Comparison of ENCODE assay signal across 8 cellular contexts in the genomic region with DNA sequence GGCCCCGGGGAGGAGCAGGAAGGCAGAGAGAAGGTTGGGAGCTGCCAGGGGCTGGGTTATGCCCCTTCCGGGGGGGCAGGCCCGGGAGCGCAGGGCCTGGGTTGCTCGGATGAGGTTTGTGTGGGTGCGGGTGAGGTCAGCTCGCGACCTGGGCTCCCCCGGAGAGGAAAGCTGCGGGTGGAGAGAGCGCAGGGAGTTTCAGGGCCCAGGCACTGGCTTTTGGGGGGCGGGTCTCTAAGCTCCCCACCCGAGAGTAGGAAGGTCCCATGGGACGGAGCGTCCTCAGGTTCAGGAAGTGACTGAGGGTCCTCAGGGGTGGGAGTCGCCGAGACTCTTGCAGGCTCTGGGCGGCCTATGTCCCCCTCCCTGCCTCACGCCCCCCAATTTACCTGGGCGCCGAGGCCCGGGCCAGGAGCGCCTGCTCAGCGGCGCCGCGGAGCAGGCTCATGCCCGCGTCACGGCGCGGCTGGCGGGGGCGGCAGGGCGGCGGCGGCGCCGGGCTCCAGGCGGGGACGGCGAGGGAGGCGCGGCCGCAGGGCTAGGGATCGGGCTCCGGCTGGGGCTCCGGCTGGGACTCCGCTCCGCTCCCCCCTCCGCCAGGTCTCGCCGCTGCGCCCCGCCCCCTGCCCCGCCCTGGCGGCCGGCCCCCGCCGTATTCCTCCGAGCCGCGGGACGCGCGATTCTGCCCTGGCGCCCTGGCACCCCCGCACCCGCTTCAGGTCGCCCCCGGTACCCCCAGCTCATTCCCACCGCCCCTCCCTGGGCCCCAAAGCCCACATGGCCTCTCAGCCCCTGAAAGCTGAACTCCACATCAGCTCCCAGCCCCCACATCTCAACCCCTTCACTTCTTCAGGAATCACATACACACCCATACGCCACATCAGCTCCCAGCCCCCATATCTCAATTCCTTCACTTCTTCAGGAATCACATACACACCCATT. TPM values are rescaled to one million over a fixed set of nuclear protein-coding genes. Genes with fewer than 3 reads are reported as not detected.
DNase-seq lines count a peak whose midpoint lies in the region; ATAC-seq, FAIRE-seq and TF ChIP-seq lines count a peak whose summit lies in the region.

A gene (minus strand): TSS at position 578 of the 942 bp plus-strand sequence. CDS start 6,986 bp downstream, outside the sequence.

- ATAC-seq in GM21381 (IDR thresholded peaks at IDR 0.05; ENCODE audit: unreplicated experiment) (peak; percentile 88), Right ventricle myocardium inferior (peak; percentile 97), pancreas (peak; percentile 93 to 97 (median 94))

- H3K27ac Mint-ChIP-seq in activated naive CD8-positive, alpha-beta T cell treated with anti-CD3 and anti-CD28 coated beads for 36 hours: peak within 1 kb of the TSS; percentile 81

- peak in 1 of 2 donors; percentile 56 for TF ChIP-seq POLR2A in thyroid gland (IDR thresholded peaks at IDR 0.05)

- H3K9me3 Mint-ChIP-seq in activated naive CD8-positive, alpha-beta T cell treated with anti-CD3 and anti-CD28 coated beads for 36 hours: no peaks in the 10 kb centered on the region

- peak within 1 kb of the TSS; percentile 42 to 58 (median 52) for H3K27ac ChIP-seq in pancreas
- H3K27ac ChIP-seq in thyroid gland: peak within 1 kb of the TSS in 2 of 3 donors; percentile 44 to 56

- H3K36me3 ChIP-seq in pancreas (no peaks in the 10 kb centered on the region), thyroid gland (no peaks in the 10 kb centered on the region)

- H3K4me3 Mint-ChIP-seq in activated naive CD8-positive, alpha-beta T cell treated with anti-CD3 and anti-CD28 coated beads for 36 hours: peak within 1 kb of the TSS; percentile 81

- H3K27me3 Mint-ChIP-seq in activated naive CD8-positive, alpha-beta T cell treated with anti-CD3 and anti-CD28 coated beads for 36 hours: no peaks in the 10 kb centered on the region

- H3K9me3 ChIP-seq in pancreas (no peaks in the 10 kb centered on the region), thyroid gland (no peaks in the 10 kb centered on the region)

- peaks cover 13% of the 10 kb centered on the region for H3K4me1 Mint-ChIP-seq in activated naive CD8-positive, alpha-beta T cell treated with anti-CD3 and anti-CD28 coated beads for 36 hours

- TF ChIP-seq CTCF in pancreas (IDR thresholded peaks at IDR 0.05): no peak
- no peak for TF ChIP-seq CTCF in thyroid gland (IDR thresholded peaks at IDR 0.05)

- intact Hi-C loops in Right ventricle myocardium inferior (cut with DNase I) (no loop called here), pancreas (cut with DNase I) (no loop called here), thyroid gland (cut with DNase I) (no loop called here)

- no peak for FAIRE-seq in pancreas (lab: Jason Lieb, UNC)

- 1% methylated on average over 57 to 72 of the region's 73 CpGs for WGBS in pancreas, 2 donors
- WGBS in thyroid gland, 2 donors: 5 to 6% methylated on average over 15 to 19 of the region's 73 CpGs

- H3K4me3 ChIP-seq in pancreas (peak within 1 kb of the TSS; percentile 72 to 81 (median 78)), thyroid gland (replicated peaks in 1 of 3) (peak within 1 kb of the TSS; percentile 22 to 68 (median 61))

- DNase-seq in D341Med (ENCODE audit: low spot score) (peak; percentile 97), HuH-7 (ENCODE audit: low spot score) (peak; percentile 89), SKM-1 treated with dmso at 0.1 percent for 144 hours (lab: John Stamatoyannopoulos, UW; ENCODE audit: unreplicated experiment) (peak; percentile 54), Right ventricle myocardium inferior (ENCODE audit: missing footprints) (peak; percentile 92), pancreas (peak; percentile 80 to 96 (median 90)), thyroid gland (peak; percentile 82 to 83)
- peak; percentile 86 for DNase-seq in activated naive CD8-positive, alpha-beta T cell treated with anti-CD3 and anti-CD28 coated beads for 36 hours

- H3K36me3 Mint-ChIP-seq in activated naive CD8-positive, alpha-beta T cell treated with anti-CD3 and anti-CD28 coated beads for 36 hours: no peaks in the 10 kb centered on the region

- H3K27me3 ChIP-seq in pancreas (no peaks in the 10 kb centered on the region), thyroid gland (no peaks in the 10 kb centered on the region)

- H3K4me1 ChIP-seq in pancreas (peaks cover 0 to 7% (median 6%) of the 10 kb centered on the region in 3 donors), thyroid gland (peaks cover 15 to 22% of the 10 kb centered on the region in 2 donors)

RNA-seq across cellular contexts. Expression of the gene that starts here (rescaled TPM):
- total RNA-seq in activated naive CD8-positive, alpha-beta T cell treated with anti-CD3 and anti-CD28 coated beads for 36 hours: 1 to 10 TPM; 4.5 to 4.8 TPM
- 8.4 TPM for total RNA-seq in Right ventricle myocardium inferior
- 10 to 100 TPM in 5 of 6 donors, 1 to 10 TPM in 1; 9.2 to 24.4 (median 13.4) TPM for total RNA-seq in pancreas
- 10 to 100 TPM; 16.7 to 26.4 TPM for polyA plus RNA-seq in pancreas
- 10 to 100 TPM in 2 of 4 donors, 1 to 10 TPM in 2; 9.1 to 27.3 (median 13.3) TPM for total RNA-seq in thyroid gland

Comparison
In these comparisons a context has a peak if more than half of its experiments do, and no peak if none do; other contexts are left out.
1. Peak in every context shown above with its lines: DNase-seq, ATAC-seq, H3K4me3 ChIP-seq and H3K27ac ChIP-seq.